Comparison of ENCODE assay signal across 8 cellular contexts in genomic region chr1:147273409-147274307, GRCh38. TPM values are rescaled to one million over a fixed set of nuclear protein-coding genes. Genes with fewer than 3 reads are reported as not detected.
A peak's percentile ranks its signal among the peaks of the same experiment; 100 is the strongest.
DNase-seq lines count a peak whose midpoint lies in the region; ATAC-seq lines count a peak whose summit lies in the region.

No MANE protein-coding gene starts in this region.

- CTCF ChIA-PET in activated CD8-positive, alpha-beta T cell treated with anti-CD3 and anti-CD28 coated beads, Interleukin-2, amount 10 ng/mL, durations not matched to agents 7 days and 5 days (lab: Charles Lee): interaction anchor here (0.6 to 6.6 kb wide), 31 partner anchors 8 to 622 kb away, joined by 3 to 60 read pairs (median 5); partner anchors contain the start of gene CHD1L

- intact Hi-C loops in Right ventricle myocardium superior (cut with DNase I): loop anchor here (10.0 kb wide), 1 partner anchor 371 kb away; no protein-coding TSS in a partner anchor

- H3K36me3 Mint-ChIP-seq in activated CD8-positive, alpha-beta T cell treated with anti-CD3 and anti-CD28 coated beads, Interleukin-2, amount 10 ng/mL, durations not matched to agents 7 days and 5 days (ENCODE audit: low read depth): peaks cover 58% of the 10 kb centered on the region
- H3K36me3 Mint-ChIP-seq in stimulated activated effector memory CD8-positive, alpha-beta T cell treated with anti-CD3 and anti-CD28 coated beads, Interleukin-12 subunit alpha, Interleukin-12 subunit beta, amount 100 ng/mL, for 72 hours: no peaks in the 10 kb centered on the region

- no peaks in the 10 kb centered on the region for H3K9me3 Mint-ChIP-seq in activated CD8-positive, alpha-beta T cell treated with anti-CD3 and anti-CD28 coated beads, Interleukin-2, amount 10 ng/mL, durations not matched to agents 7 days and 5 days (ENCODE audit: insufficient read depth)
- H3K9me3 Mint-ChIP-seq in stimulated activated effector memory CD8-positive, alpha-beta T cell treated with anti-CD3 and anti-CD28 coated beads, Interleukin-12 subunit alpha, Interleukin-12 subunit beta, amount 100 ng/mL, for 72 hours: no peaks in the 10 kb centered on the region

- ATAC-seq in GM21528 (IDR thresholded peaks at IDR 0.05; ENCODE audit: low FRiP score, unreplicated experiment) (peak; percentile 58), Right ventricle myocardium superior (ENCODE audit: poor library complexity) (peak; percentile 88), GM21526 (IDR thresholded peaks at IDR 0.05; ENCODE audit: low FRiP score, unreplicated experiment) (no peak)
- ATAC-seq in activated CD8-positive, alpha-beta T cell treated with anti-CD3 and anti-CD28 coated beads, Interleukin-2, amount 10 ng/mL, durations not matched to agents 7 days and 5 days: peak; percentile 58
- no peak for ATAC-seq in stimulated activated effector memory CD8-positive, alpha-beta T cell treated with anti-CD3 and anti-CD28 coated beads, Interleukin-12 subunit alpha, Interleukin-12 subunit beta, amount 100 ng/mL, for 72 hours

- POLR2A ChIA-PET in activated CD8-positive, alpha-beta T cell treated with anti-CD3 and anti-CD28 coated beads, Interleukin-2, amount 10 ng/mL, durations not matched to agents 7 days and 5 days (lab: Charles Lee): interaction anchor here (1.2 kb wide), 1 partner anchor 115 kb away, joined by 3 read pairs; no protein-coding TSS in a partner anchor

- H3K27me3 Mint-ChIP-seq in activated CD8-positive, alpha-beta T cell treated with anti-CD3 and anti-CD28 coated beads, Interleukin-2, amount 10 ng/mL, durations not matched to agents 7 days and 5 days (ENCODE audit: low read depth): no peaks in the 10 kb centered on the region

- H3K4me1 Mint-ChIP-seq in activated CD8-positive, alpha-beta T cell treated with anti-CD3 and anti-CD28 coated beads, Interleukin-2, amount 10 ng/mL, durations not matched to agents 7 days and 5 days (ENCODE audit: low read depth): no peaks in the 10 kb centered on the region
- no peaks in the 10 kb centered on the region for H3K4me1 Mint-ChIP-seq in stimulated activated effector memory CD8-positive, alpha-beta T cell treated with anti-CD3 and anti-CD28 coated beads, Interleukin-12 subunit alpha, Interleukin-12 subunit beta, amount 100 ng/mL, for 72 hours

- DNase-seq in COLO668 (lab: John Stamatoyannopoulos, UW; ENCODE audit: unreplicated experiment) (peak; percentile 29), NCI-H2227 (lab: John Stamatoyannopoulos, UW; ENCODE audit: unreplicated experiment) (peak; percentile 69), Right ventricle myocardium superior (no peak), pulmonary artery endothelial cell (ENCODE audit: low read depth, low spot score) (peak; percentile 44)
- peak; percentile 46 for DNase-seq in activated CD8-positive, alpha-beta T cell treated with anti-CD3 and anti-CD28 coated beads, Interleukin-2, amount 10 ng/mL, durations not matched to agents 7 days and 5 days
- DNase-seq in stimulated activated effector memory CD8-positive, alpha-beta T cell treated with anti-CD3 and anti-CD28 coated beads, Interleukin-12 subunit alpha, Interleukin-12 subunit beta, amount 100 ng/mL, for 72 hours (ENCODE audit: low spot score in 2 of 2): no peak

- no peak overlapping the region for H3K4me3 Mint-ChIP-seq in activated CD8-positive, alpha-beta T cell treated with anti-CD3 and anti-CD28 coated beads, Interleukin-2, amount 10 ng/mL, durations not matched to agents 7 days and 5 days
- H3K4me3 Mint-ChIP-seq in stimulated activated effector memory CD8-positive, alpha-beta T cell treated with anti-CD3 and anti-CD28 coated beads, Interleukin-12 subunit alpha, Interleukin-12 subunit beta, amount 100 ng/mL, for 72 hours: no peak overlapping the region

- H3K27ac Mint-ChIP-seq in activated CD8-positive, alpha-beta T cell treated with anti-CD3 and anti-CD28 coated beads, Interleukin-2, amount 10 ng/mL, durations not matched to agents 7 days and 5 days: no peak overlapping the region
- H3K27ac Mint-ChIP-seq in stimulated activated effector memory CD8-positive, alpha-beta T cell treated with anti-CD3 and anti-CD28 coated beads, Interleukin-12 subunit alpha, Interleukin-12 subunit beta, amount 100 ng/mL, for 72 hours: no peak overlapping the region

RNA-seq across cellular contexts. Expression of gene CHD1L, which starts 31.2 kb away (rescaled TPM):
- total RNA-seq in activated CD8-positive, alpha-beta T cell treated with anti-CD3 and anti-CD28 coated beads, Interleukin-2, amount 10 ng/mL, durations not matched to agents 7 days and 5 days: 10 to 100 TPM; 62.3 to 63.2 TPM
- 8.2 TPM for total RNA-seq in Right ventricle myocardium superior
- total RNA-seq in pulmonary artery endothelial cell: 49.5 and 49.9 TPM in 2 replicates

RNA-seq across cellular contexts. Expression of gene FMO5, which starts 48.5 kb away (rescaled TPM):
- total RNA-seq in activated CD8-positive, alpha-beta T cell treated with anti-CD3 and anti-CD28 coated beads, Interleukin-2, amount 10 ng/mL, durations not matched to agents 7 days and 5 days: under 1 TPM; 0.31 to 0.50 TPM
- total RNA-seq in Right ventricle myocardium superior (8.5 TPM), pulmonary artery endothelial cell (0.53 and 0.73 TPM in 2 replicates)

Comparison
In these comparisons a context has a peak if more than half of its experiments do, and no peak if none do; other contexts are left out.
1. DNase-seq: peak in COLO668 (single experiment), NCI-H2227 (single experiment), activated CD8-positive, alpha-beta T cell treated with anti-CD3 and anti-CD28 coated beads, Interleukin-2, amount 10 ng/mL, durations not matched to agents 7 days and 5 days (single experiment) and pulmonary artery endothelial cell (single experiment); none in Right ventricle myocardium superior (single experiment) and stimulated activated effector memory CD8-positive, alpha-beta T cell treated with anti-CD3 and anti-CD28 coated beads, Interleukin-12 subunit alpha, Interleukin-12 subunit beta, amount 100 ng/mL, for 72 hours (0 of 2).
2. ATAC-seq: peak in GM21528 (single experiment), activated CD8-positive, alpha-beta T cell treated with anti-CD3 and anti-CD28 coated beads, Interleukin-2, amount 10 ng/mL, durations not matched to agents 7 days and 5 days (single experiment) and Right ventricle myocardium superior (single experiment); none in stimulated activated effector memory CD8-positive, alpha-beta T cell treated with anti-CD3 and anti-CD28 coated beads, Interleukin-12 subunit alpha, Interleukin-12 subunit beta, amount 100 ng/mL, for 72 hours (single experiment) and GM21526 (single experiment).